In the genomic region with DNA sequence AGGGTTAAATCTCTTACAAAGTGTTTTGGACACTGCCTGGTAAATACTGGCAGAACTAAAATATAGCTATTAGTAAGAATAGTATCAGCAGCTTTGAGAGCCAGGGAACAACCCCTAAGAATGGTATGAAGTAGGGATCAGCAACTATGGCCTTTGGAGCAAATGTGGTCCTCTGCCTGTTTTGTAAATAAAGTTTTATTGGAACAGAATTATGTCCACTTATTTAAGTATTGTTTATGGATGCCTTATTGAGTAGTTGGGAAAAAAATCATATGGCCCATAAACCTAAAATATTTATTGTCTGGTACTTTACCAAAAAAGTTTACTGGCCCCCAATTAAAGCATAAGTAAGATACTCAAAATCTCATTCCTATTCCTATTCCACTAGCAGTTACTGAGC, we compare ENCODE assay signal across 9 cellular contexts.
"Had no signal": no experiment of that assay in that cellular context is flagged by ENCODE, and none has a peak within 500 bp of the region (broad histone marks: within the 10 kb centered on the region; RNA-seq: fewer than 3 reads in every experiment).

No MANE protein-coding gene starts in this region.

- ATAC-seq: GM23338 had no signal

- H3K27ac ChIP-seq: HL-60, KMS-11 had no signal

- H3K9ac ChIP-seq: KMS-11 had no signal

- H3K4me2 ChIP-seq: GM23338, KMS-11 had no signal

- FAIRE-seq: H1, H54 had no signal

- DNase-seq: H9, HCEC 1CT, IMR-90, KBM-7 had no signal

- H3K27ac Mint-ChIP-seq: GM23338, H9 had no signal

- H2AFZ ChIP-seq: GM23338 had no signal

- H3K4me3 ChIP-seq: GM23338 had no signal

- H3K9me3 Mint-ChIP-seq: GM23338, H9 had no signal

- H3K4me3 Mint-ChIP-seq: GM23338, H9 had no signal
